In genomic region chr1:47351305-47351704, GRCh38 we compare ENCODE assay signal across 9 cellular contexts. TPM values are rescaled to one million over a fixed set of nuclear protein-coding genes. Genes with fewer than 3 reads are reported as not detected.
A peak's percentile ranks its signal among the peaks of the same experiment; 100 is the strongest.
DNase-seq lines count a peak whose midpoint lies in the region; ATAC-seq, FAIRE-seq and TF ChIP-seq lines count a peak whose summit lies in the region.
"Had no signal": no experiment of that assay in that cellular context is flagged by ENCODE, and none has a peak within 500 bp of the region (broad histone marks: within the 10 kb centered on the region; RNA-seq: fewer than 3 reads in every experiment).

No MANE protein-coding gene starts in this region.

- no peak overlapping the region for H3K4me3 Mint-ChIP-seq in chondrocyte (ENCODE audit: unreplicated experiment)
- H3K4me3 Mint-ChIP-seq: brain had no signal

- H3K36me3 Mint-ChIP-seq in chondrocyte (ENCODE audit: low read depth), result peaks cover 3% of the 10 kb centered on the region

- H3K27me3 Mint-ChIP-seq in chondrocyte (ENCODE audit: low read depth), result no peaks in the 10 kb centered on the region
- H3K27me3 Mint-ChIP-seq: brain had no signal

- intact Hi-C loops in sigmoid colon (cut with DNase I), result no loop called here

- H3K9me3 ChIP-seq in sigmoid colon, result no peaks in the 10 kb centered on the region

- H3K36me3 ChIP-seq in bronchial epithelial cell (ENCODE audit: control insufficient read depth, insufficient read depth, low read length) (no peaks in the 10 kb centered on the region), sigmoid colon (no peaks in the 10 kb centered on the region)

- no peak for TF ChIP-seq EP300 in sigmoid colon (IDR thresholded peaks at IDR 0.05)

- H3K9me3 Mint-ChIP-seq in chondrocyte (ENCODE audit: low read depth), result no peaks in the 10 kb centered on the region

- DNase-seq in GM12864 (ENCODE audit: low read depth) (peak; percentile 50), bronchial epithelial cell (ENCODE audit: low read depth) (peak; percentile 52), sigmoid colon (no peak), DMS 273 (lab: John Stamatoyannopoulos, UW; ENCODE audit: unreplicated experiment) (no peak), NCI-H1436 treated with DMSO at 0.1 percent for 48 hours (lab: John Stamatoyannopoulos, UW) (no peak), chondrocyte (ENCODE audit: low spot score) (no peak)

- ATAC-seq in GM19463 (IDR thresholded peaks at IDR 0.05; ENCODE audit: unreplicated experiment), result peak; percentile 94
- ATAC-seq in HG03342 (IDR thresholded peaks at IDR 0.05; ENCODE audit: unreplicated experiment), result peak; percentile 91

- no peak overlapping the region for H3K27ac ChIP-seq in sigmoid colon

- 91 to 92% methylated on average over 2 of the region's 2 CpGs for WGBS in sigmoid colon, 2 donors

- H3K27me3 ChIP-seq in bronchial epithelial cell (ENCODE audit: control insufficient read depth, insufficient read depth, low read length) (no peaks in the 10 kb centered on the region), sigmoid colon (no peaks in the 10 kb centered on the region)

- TF ChIP-seq CTCF in GM12864 (IDR thresholded peaks at IDR 0.05; ENCODE audit: low read depth, low read length, missing control alignments) (no peak), bronchial epithelial cell (IDR thresholded peaks at IDR 0.05; ENCODE audit: insufficient read depth, low read length, severe bottlenecking) (no peak), sigmoid colon (IDR thresholded peaks at IDR 0.05) (no peak), chondrocyte (IDR thresholded peaks at IDR 0.05) (no peak)

- TF ChIP-seq POLR2A in sigmoid colon (IDR thresholded peaks at IDR 0.05), result no peak

- H3K4me1 ChIP-seq in sigmoid colon, result peaks cover 0 to 9% (median 4%) of the 10 kb centered on the region in 4 donors

- no peak overlapping the region for H3K27ac Mint-ChIP-seq in chondrocyte (ENCODE audit: unreplicated experiment)
- H3K27ac Mint-ChIP-seq: brain had no signal

- FAIRE-seq in bronchial epithelial cell (lab: Jason Lieb, UNC), result no peak

- peaks cover 26% of the 10 kb centered on the region for H3K4me1 Mint-ChIP-seq in chondrocyte (ENCODE audit: low read depth)

- H3K4me3 ChIP-seq in GM12864 (ENCODE audit: low read depth, low read length), result no peak overlapping the region
- H3K4me3 ChIP-seq in bronchial epithelial cell (ENCODE audit: low read depth, low read length), result no peak overlapping the region
- no peak overlapping the region for H3K4me3 ChIP-seq in sigmoid colon

RNA-seq across cellular contexts. Expression of gene CMPK1, which starts 17.7 kb away (rescaled TPM):
- 79.8 and 94.5 TPM in 2 replicates for total RNA-seq in bronchial epithelial cell
- 100 to 1,000 TPM in 3 of 4 donors, 10 to 100 TPM in 1; 94.1 to 146 (median 118) TPM for total RNA-seq in sigmoid colon
- 100 to 1,000 TPM; 118 to 250 (median 236) TPM for polyA plus RNA-seq in sigmoid colon
- 135 to 142 TPM (median 136 TPM) in 3 replicates for total RNA-seq in chondrocyte

RNA-seq across cellular contexts. Expression of gene STIL, which starts 37.4 kb away (rescaled TPM):
- total RNA-seq in bronchial epithelial cell (0.64 and 0.79 TPM in 2 replicates), sigmoid colon (under 1 TPM; 0.28 to 0.71 (median 0.44) TPM), chondrocyte (5.0 to 6.9 TPM (median 5.2 TPM) in 3 replicates)
- polyA plus RNA-seq in sigmoid colon, result 1 to 10 TPM; 1.4 to 5.7 (median 2.4) TPM

Comparison
In these comparisons a context has a peak if more than half of its experiments do, and no peak if none do; other contexts are left out.
1. DNase-seq: peak in GM12864 (single experiment) and bronchial epithelial cell (single experiment); none in sigmoid colon (single experiment), DMS 273 (single experiment), NCI-H1436 treated with DMSO at 0.1 percent for 48 hours (single experiment) and chondrocyte (single experiment).